ENCODE assay signal across 8 cellular contexts in the genomic region with DNA sequence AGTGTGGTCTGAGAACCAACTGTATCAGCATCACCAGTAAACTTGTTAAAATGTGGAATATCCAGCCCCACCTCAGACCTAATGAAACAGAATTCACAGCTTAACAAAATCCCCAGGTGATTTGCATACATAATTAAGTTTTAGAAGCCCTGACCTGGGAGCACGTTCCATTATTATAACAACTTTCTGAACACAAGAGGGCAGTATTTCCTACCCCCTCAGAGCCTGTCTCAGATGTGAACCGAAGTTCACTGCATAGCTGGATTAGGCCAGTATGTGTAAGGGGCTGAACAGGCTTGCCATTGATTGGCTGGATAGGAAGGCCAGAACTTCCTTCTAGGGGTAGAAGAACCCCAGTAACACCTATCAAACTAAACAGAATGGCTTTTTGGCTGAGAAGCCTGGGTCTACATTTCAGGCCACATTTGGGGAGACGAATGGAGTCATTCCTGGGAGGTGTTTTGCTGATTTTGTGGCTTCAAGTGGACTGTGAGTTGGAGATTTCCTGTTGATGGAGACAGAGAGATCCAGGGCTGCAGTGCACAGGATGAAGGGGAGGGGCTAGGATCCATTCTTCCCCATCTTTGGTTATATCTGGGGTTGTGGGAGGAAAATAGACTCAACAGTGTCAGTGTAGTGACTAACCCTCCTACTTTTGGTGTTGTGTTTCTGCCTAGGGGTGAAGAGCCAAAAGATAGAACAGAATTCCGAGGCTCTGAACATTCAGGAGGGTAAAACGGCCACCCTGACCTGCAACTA.
DNase-seq lines count a peak whose midpoint lies in the region; ATAC-seq, FAIRE-seq and TF ChIP-seq lines count a peak whose summit lies in the region.

No MANE protein-coding gene starts in this region.

- FAIRE-seq in GM12892 (lab: Jason Lieb, UNC), result peak; percentile 61

- no peaks in the 10 kb centered on the region for H3K36me3 ChIP-seq in upper lobe of left lung

- no peaks in the 10 kb centered on the region for H3K27me3 ChIP-seq in upper lobe of left lung

- no peaks in the 10 kb centered on the region for H3K4me1 ChIP-seq in upper lobe of left lung

- POLR2A ChIA-PET in activated naive CD8-positive, alpha-beta T cell treated with anti-CD3 and anti-CD28 coated beads, Interleukin-2, amount 10 ng/mL, durations not matched to agents 7 days and 5 days (lab: Charles Lee), result interaction anchor here (0.6 to 1.2 kb wide), 2 partner anchors 780 to 782 kb away, joined by 3 to 7 read pairs; no protein-coding TSS in a partner anchor

- H3K4me3 ChIP-seq in upper lobe of left lung, result no peak overlapping the region

- no peaks in the 10 kb centered on the region for H3K36me3 Mint-ChIP-seq in activated naive CD8-positive, alpha-beta T cell treated with anti-CD3 and anti-CD28 coated beads, Interleukin-2, amount 10 ng/mL, durations not matched to agents 7 days and 5 days

- H3K27me3 Mint-ChIP-seq in activated naive CD8-positive, alpha-beta T cell treated with anti-CD3 and anti-CD28 coated beads, Interleukin-2, amount 10 ng/mL, durations not matched to agents 7 days and 5 days, result peaks cover 12% of the 10 kb centered on the region

- TF ChIP-seq CTCF in upper lobe of left lung (IDR thresholded peaks at IDR 0.05), result peak in 1 of 6 experiments; percentile 18

- peak overlapping the region; percentile 70 for H3K4me3 Mint-ChIP-seq in activated naive CD8-positive, alpha-beta T cell treated with anti-CD3 and anti-CD28 coated beads, Interleukin-2, amount 10 ng/mL, durations not matched to agents 7 days and 5 days

- H3K9me3 ChIP-seq in upper lobe of left lung, result no peaks in the 10 kb centered on the region

- peaks cover 6% of the 10 kb centered on the region for H3K4me1 Mint-ChIP-seq in activated naive CD8-positive, alpha-beta T cell treated with anti-CD3 and anti-CD28 coated beads, Interleukin-2, amount 10 ng/mL, durations not matched to agents 7 days and 5 days

- peak; percentile 89 for ATAC-seq in activated naive CD8-positive, alpha-beta T cell treated with anti-CD3 and anti-CD28 coated beads, Interleukin-2, amount 10 ng/mL, durations not matched to agents 7 days and 5 days (ENCODE audit: low read depth)
- no peak for ATAC-seq in upper lobe of left lung (ENCODE audit: low FRiP score in 2 of 2)

- peak overlapping the region; percentile 68 for H3K27ac Mint-ChIP-seq in activated naive CD8-positive, alpha-beta T cell treated with anti-CD3 and anti-CD28 coated beads, Interleukin-2, amount 10 ng/mL, durations not matched to agents 7 days and 5 days

- H3K9me3 Mint-ChIP-seq in activated naive CD8-positive, alpha-beta T cell treated with anti-CD3 and anti-CD28 coated beads, Interleukin-2, amount 10 ng/mL, durations not matched to agents 7 days and 5 days, result peaks cover 1% of the 10 kb centered on the region

- DNase-seq in Ammon's horn (ENCODE audit: low spot score), result peak; percentile 7
- DNase-seq in GM12892 (ENCODE audit: insufficient read length), result no peak
- DNase-seq in NCI-H2171 (lab: John Stamatoyannopoulos, UW), result peak; percentile 51
- DNase-seq in activated naive CD8-positive, alpha-beta T cell treated with anti-CD3 and anti-CD28 coated beads, Interleukin-2, amount 10 ng/mL, durations not matched to agents 7 days and 5 days, result no peak
- DNase-seq in medulla oblongata (ENCODE audit: extremely low spot score), result peak; percentile 22
- DNase-seq in GF-D8 (lab: John Stamatoyannopoulos, UW), result no peak
- no peak for DNase-seq in upper lobe of left lung
- DNase-seq in activated gamma-delta T cell treated with Interleukin-2 at 50 U/mL for 16 hours, result no peak

- TF ChIP-seq POLR2A in GM12892 (IDR thresholded peaks at IDR 0.05; ENCODE audit: low read depth, low read length), result no peak
- no peak for TF ChIP-seq POLR2A in upper lobe of left lung (IDR thresholded peaks at IDR 0.05)

- no peak overlapping the region for H3K27ac ChIP-seq in upper lobe of left lung

- no peak for TF ChIP-seq EP300 in upper lobe of left lung (IDR thresholded peaks at IDR 0.05)

- 43 to 52% methylated on average over 5 of the region's 5 CpGs for WGBS in upper lobe of left lung, 2 donors

Comparison
In these comparisons a context has a peak if more than half of its experiments do, and no peak if none do; other contexts are left out.
1. DNase-seq: peak in Ammon's horn (single experiment), NCI-H2171 (single experiment) and medulla oblongata (single experiment); none in GM12892 (single experiment), activated naive CD8-positive, alpha-beta T cell treated with anti-CD3 and anti-CD28 coated beads, Interleukin-2, amount 10 ng/mL, durations not matched to agents 7 days and 5 days (single experiment), GF-D8 (single experiment), upper lobe of left lung (0 of 2) and activated gamma-delta T cell treated with Interleukin-2 at 50 U/mL for 16 hours (single experiment).